10 cellular contexts compared by ENCODE assay signal in genomic region chr1:246005067-246005466, GRCh38.
DNase-seq lines count a peak whose midpoint lies in the region; ATAC-seq, FAIRE-seq and TF ChIP-seq lines count a peak whose summit lies in the region.
"Had no signal": no experiment of that assay in that cellular context is flagged by ENCODE, and none has a peak within 500 bp of the region (broad histone marks: within the 10 kb centered on the region; RNA-seq: fewer than 3 reads in every experiment).

No MANE protein-coding gene starts in this region.

- POLR2A ChIA-PET in HepG2 (lab: Yijun Ruan, JAX) = no interaction called here

- H3K4me2 ChIP-seq in HepG2 (ENCODE audit: low read depth, low read length) = no peak overlapping the region

- H3K9me3 ChIP-seq in liver (ENCODE audit: control insufficient read depth in 4 of 4, low read length in 3 of 4) = no peaks in the 10 kb centered on the region
- H3K9me3 ChIP-seq in HepG2 (ENCODE audit: low read length) = no peaks in the 10 kb centered on the region
- H3K9me3 ChIP-seq in thyroid gland = no peaks in the 10 kb centered on the region

- TF ChIP-seq CTCF in liver (IDR thresholded peaks at IDR 0.05; ENCODE audit: low read depth, low read length, missing input control) = no peak
- TF ChIP-seq CTCF in HepG2 (CRISPR knock-in tag; IDR thresholded peaks at IDR 0.05) = no peak
- no peak for TF ChIP-seq CTCF in thyroid gland (IDR thresholded peaks at IDR 0.05)
- TF ChIP-seq CTCF in glutamatergic neuron (IDR thresholded peaks at IDR 0.05; ENCODE audit: partially characterized antibody, unreplicated experiment) = no peak

- peaks cover 2% of the 10 kb centered on the region for H3K27me3 Mint-ChIP-seq in glutamatergic neuron (ENCODE audit: unreplicated experiment)

- H3K27ac Mint-ChIP-seq in glutamatergic neuron (ENCODE audit: unreplicated experiment) = no peak overlapping the region

- 79% methylated on average over 3 of the region's 3 CpGs for WGBS in liver
- WGBS in HepG2 (ENCODE audit: low lambda C conversion rate) = 74% methylated on average over 3 of the region's 3 CpGs
- WGBS in thyroid gland, 2 donors = 81 to 83% methylated on average over 3 of the region's 3 CpGs

- TF ChIP-seq EP300 in HepG2 (IDR thresholded peaks at IDR 0.05; ENCODE audit: low read depth in 2 of 2, low read length in 2 of 2) = no peak
- TF ChIP-seq EP300 in HepG2 (CRISPR knock-in tag; IDR thresholded peaks at IDR 0.05; ENCODE audit: borderline replicate concordance) = no peak

- no peaks in the 10 kb centered on the region for H3K36me3 Mint-ChIP-seq in glutamatergic neuron (ENCODE audit: unreplicated experiment)

- H3K27me3 ChIP-seq in liver (ENCODE audit: control insufficient read depth in 4 of 4, insufficient read depth in 4 of 4, low read length in 3 of 4) = no peaks in the 10 kb centered on the region
- no peaks in the 10 kb centered on the region for H3K27me3 ChIP-seq in HepG2 (ENCODE audit: control insufficient read depth in 1 of 2, insufficient read depth in 2 of 2, low read length in 2 of 2)
- no peaks in the 10 kb centered on the region for H3K27me3 ChIP-seq in thyroid gland

- CTCF ChIA-PET in HepG2 (lab: Yijun Ruan, JAX; ENCODE audit: low intra/inter-chr PET ratio, low total read pairs) = no interaction called here

- in situ Hi-C loops in HepG2 (cut with HindIII; ENCODE audit: extremely low pct_ligation_motif_present, low pct_unique_long_range_greater_than_20kb) = loop anchor here (10.0 kb wide), 2 partner anchors 490 to 930 kb away; no protein-coding TSS in a partner anchor

- ATAC-seq in HepG2 = no peak
- peak; percentile 90 for ATAC-seq in SK-N-SH treated with all-trans-retinoic acid at 6 μM for 48 hours

- intact Hi-C loops in HepG2 (cut with micrococcal nuclease; ENCODE audit: unreplicated experiment) = no loop called here
- intact Hi-C loops in thyroid gland (cut with DNase I) = no loop called here

- peaks cover 16% of the 10 kb centered on the region for H3K4me1 Mint-ChIP-seq in glutamatergic neuron (ENCODE audit: low read depth, unreplicated experiment)

- H3K36me3 ChIP-seq in liver (ENCODE audit: control insufficient read depth in 4 of 4, insufficient read depth in 3 of 4, low read depth in 1 of 4, low read length in 3 of 4) (no peaks in the 10 kb centered on the region), HepG2 (replicated peaks in 1 of 2; ENCODE audit: control insufficient read depth in 1 of 2, insufficient read depth in 2 of 2, low read length in 2 of 2) (no peaks in the 10 kb centered on the region), thyroid gland (no peaks in the 10 kb centered on the region)

- H3K4me3 Mint-ChIP-seq in glutamatergic neuron (ENCODE audit: unreplicated experiment) = no peak overlapping the region

- H3K27ac ChIP-seq in liver (ENCODE audit: low read depth in 1 of 2, low read length in 2 of 2) (no peak overlapping the region), HepG2 (ENCODE audit: extremely low read length, insufficient read depth, low read length) (no peak overlapping the region), thyroid gland (no peak overlapping the region)

- TF ChIP-seq RAD21 in liver (IDR thresholded peaks at IDR 0.05) (peak in 1 of 2 donors; percentile 11), HepG2 (CRISPR knock-in tag; IDR thresholded peaks at IDR 0.05) (no peak)

- H3K4me1 ChIP-seq in liver (ENCODE audit: control insufficient read depth in 4 of 4, insufficient read depth in 4 of 4, low read length in 3 of 4) (no peaks in the 10 kb centered on the region), HepG2 (ENCODE audit: insufficient read depth, low read length) (no peaks in the 10 kb centered on the region), thyroid gland (peaks cover 5 to 10% of the 10 kb centered on the region in 2 donors)

- no peak for DNase-seq in HepG2 (ENCODE audit: low spot score)
- DNase-seq in foreskin melanocyte = peak; percentile 88
- DNase-seq in Kasumi-1 (lab: John Stamatoyannopoulos, UW) = no peak
- no peak for DNase-seq in DMS114 treated with DMSO at 0.1 percent for 48 hours (lab: John Stamatoyannopoulos, UW; ENCODE audit: unreplicated experiment)
- no peak for DNase-seq in thyroid gland
- no peak for DNase-seq in glutamatergic neuron
- DNase-seq: activated gamma-delta T cell treated with Interleukin-2 at 50 U/mL for 16 hours; stimulated activated naive CD4-positive, alpha-beta T cell treated with Interleukin-2 at 50 U/mL for 16 hours had no signal

- H3K4me3 ChIP-seq in liver (ENCODE audit: low read depth in 1 of 3, low read length in 3 of 3) (no peak overlapping the region), HepG2 (replicated peaks in 1 of 3; ENCODE audit: insufficient read depth in 1 of 3, low read depth in 2 of 3, low read length in 3 of 3) (no peak overlapping the region), thyroid gland (replicated peaks in 1 of 3) (no peak overlapping the region)

- no peaks in the 10 kb centered on the region for H3K79me2 ChIP-seq in HepG2 (ENCODE audit: insufficient read depth, low read length)

- H3K9me3 Mint-ChIP-seq in glutamatergic neuron (ENCODE audit: unreplicated experiment) = peaks cover 3% of the 10 kb centered on the region

- no peaks in the 10 kb centered on the region; the same call in 1 of the 2 replicates for H4K20me1 ChIP-seq in HepG2 (ENCODE audit: insufficient read depth, low read length)

- no TSS peak for BruUV-seq in HepG2 (replicated peaks; lab: Mats Ljungman, UMichigan)

- H2AFZ ChIP-seq in HepG2 (ENCODE audit: low read length) = no peak overlapping the region

- FAIRE-seq in HepG2 (lab: Jason Lieb, UNC) = no peak

- no peak overlapping the region for H3K9ac ChIP-seq in liver (ENCODE audit: low read depth in 1 of 2, low read length in 2 of 2)
- H3K9ac ChIP-seq in HepG2 (ENCODE audit: insufficient read depth, low read depth, low read length) = no peak overlapping the region

- TF ChIP-seq POLR2A in HepG2 (IDR thresholded peaks at IDR 0.05; ENCODE audit: insufficient read depth in 1 of 2, low read depth in 2 of 2, low read length in 2 of 2) (no peak), thyroid gland (IDR thresholded peaks at IDR 0.05) (no peak)

TF ChIP-seq in liver, 16 proteins besides CTCF, POLR2A, EP300 and RAD21:
- TF ChIP-seq JUND (IDR thresholded peaks at IDR 0.05) (peak in 1 of 2 donors; percentile 12), RXRA (IDR thresholded peaks at IDR 0.05) (no peak), NR2F2 (IDR thresholded peaks at IDR 0.05) (peak; percentile 41)

TF ChIP-seq in HepG2, 621 proteins besides CTCF, POLR2A, EP300 and RAD21 (continues in another document):
- TF ChIP-seq HMGXB4 (CRISPR knock-in tag; IDR thresholded peaks at IDR 0.05; ENCODE audit: borderline replicate concordance in 1 of 2, low read depth in 1 of 2) = no peak
- no peak for TF ChIP-seq ZNF841 (CRISPR knock-in tag; IDR thresholded peaks at IDR 0.05; ENCODE audit: borderline replicate concordance)
- TF ChIP-seq ZNF691 (CRISPR knock-in tag; IDR thresholded peaks at IDR 0.05; ENCODE audit: borderline replicate concordance, low read depth) = no peak
- TF ChIP-seq HOXA5 (CRISPR knock-in tag; IDR thresholded peaks at IDR 0.05) = no peak
- no peak for TF ChIP-seq SOX6 (IDR thresholded peaks at IDR 0.05)
- no peak for TF ChIP-seq SOX6 (CRISPR knock-in tag; IDR thresholded peaks at IDR 0.05)

TF ChIP-seq in SK-N-SH treated with all-trans-retinoic acid at 6 μM for 48 hours, 23 proteins besides CTCF, POLR2A, EP300 and RAD21:
- TF ChIP-seq ZC3H10 (CRISPR knock-in tag; IDR thresholded peaks at IDR 0.05) (peak; percentile 90), GLIS3 (CRISPR knock-in tag; IDR thresholded peaks at IDR 0.05) (no peak), POU6F1 (CRISPR knock-in tag; IDR thresholded peaks at IDR 0.05; ENCODE audit: borderline replicate concordance, low read depth) (peak; percentile 79; the same call in 1 of the 2 replicates), ZFP30 (CRISPR knock-in tag; IDR thresholded peaks at IDR 0.05) (no peak), CREB5 (CRISPR knock-in tag; IDR thresholded peaks at IDR 0.05; ENCODE audit: low read depth) (no peak), TOX (CRISPR knock-in tag; IDR thresholded peaks at IDR 0.05; ENCODE audit: borderline replicate concordance) (peak; percentile 55; the same call in 1 of the 2 replicates), ARNTL (CRISPR knock-in tag; IDR thresholded peaks at IDR 0.05; ENCODE audit: borderline replicate concordance, low read depth) (no peak), OSR1 (CRISPR knock-in tag; IDR thresholded peaks at IDR 0.05) (0 out of 2 replicates have a peak, but pooled peaks have one; percentile 66)
